In the genomic region with DNA sequence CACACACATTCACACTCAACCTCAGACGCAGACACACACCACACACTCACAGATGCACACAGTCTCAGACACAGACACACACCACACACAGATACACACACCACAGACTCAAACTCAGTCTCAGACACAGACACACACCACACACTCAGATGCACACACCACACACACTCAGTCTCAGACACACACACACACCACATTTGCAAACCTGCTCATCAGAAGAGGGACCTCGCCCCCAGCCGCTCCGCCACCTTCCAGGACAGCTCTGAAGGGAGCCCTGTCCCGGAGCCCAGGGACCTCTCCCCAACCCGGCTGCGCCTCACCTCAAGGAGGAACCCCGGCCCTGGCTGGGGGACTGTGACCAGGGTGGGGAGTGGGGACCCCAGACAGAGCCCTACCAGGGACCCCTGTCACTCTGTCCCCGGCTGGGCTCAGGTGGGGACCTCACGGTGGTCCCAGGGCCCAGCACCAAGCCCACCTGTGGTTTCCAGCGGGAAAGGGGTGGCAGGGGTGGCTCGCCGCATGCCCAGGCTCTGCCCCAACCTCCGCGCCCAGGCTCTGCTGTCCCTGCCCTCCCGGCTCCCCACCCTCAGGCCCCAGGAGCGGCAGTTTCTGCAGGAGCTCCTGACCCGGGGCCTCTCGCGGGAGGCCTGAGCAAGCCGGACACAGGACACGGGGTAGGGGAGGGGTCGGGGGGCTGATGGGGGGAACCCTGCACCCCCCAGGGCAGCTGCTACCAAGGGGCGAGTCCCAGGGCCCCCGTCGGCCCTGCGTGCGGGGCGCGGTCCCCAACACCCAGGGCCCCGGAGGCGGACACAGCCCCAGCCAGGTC, we compare ENCODE assay signal across 9 cellular contexts. TPM values are rescaled to one million over a fixed set of nuclear protein-coding genes. Genes with fewer than 3 reads are reported as not detected.
DNase-seq lines count a peak whose midpoint lies in the region; ATAC-seq and TF ChIP-seq lines count a peak whose summit lies in the region.
"Had no signal": no experiment of that assay in that cellular context is flagged by ENCODE, and none has a peak within 500 bp of the region (broad histone marks: within the 10 kb centered on the region; RNA-seq: fewer than 3 reads in every experiment).

No MANE protein-coding gene starts in this region.

- intact Hi-C loops in colonic mucosa (cut with DNase I): loop anchor here (5.0 kb wide), 1 partner anchor 115 kb away; a partner anchor contains a TSS
- intact Hi-C loops in aorta (cut with DNase I): loop anchor here in 1 of 2 donors (5.0 kb wide), 1 partner anchor 35 kb away; no protein-coding TSS in a partner anchor

- 16% methylated on average over 26 to 32 of the region's 32 CpGs for WGBS in aorta, 2 donors

- H3K9me3 Mint-ChIP-seq in activated naive CD4-positive, alpha-beta T cell treated with anti-CD3 and anti-CD28 coated beads, Interleukin-2, amount 50 U/mL, for 24 hours: peaks cover 1% of the 10 kb centered on the region

- no peaks in the 10 kb centered on the region for H3K36me3 ChIP-seq in colonic mucosa
- no peaks in the 10 kb centered on the region for H3K36me3 ChIP-seq in aorta (ENCODE audit: control insufficient read depth in 1 of 2, insufficient read depth in 2 of 2, low read length in 1 of 2)

- no peaks in the 10 kb centered on the region for H3K4me1 ChIP-seq in colonic mucosa
- H3K4me1 ChIP-seq in aorta (ENCODE audit: control insufficient read depth in 1 of 2, insufficient read depth in 2 of 2, low read length in 2 of 2): no peaks in the 10 kb centered on the region

- H3K27me3 ChIP-seq in colonic mucosa (peaks cover 22% of the 10 kb centered on the region), aorta (ENCODE audit: control insufficient read depth in 1 of 2, insufficient read depth in 2 of 2, low read length in 1 of 2) (no peaks in the 10 kb centered on the region)

- peak overlapping the region; percentile 34 to 64 for H3K9ac ChIP-seq in colonic mucosa (ENCODE audit: low read depth in 2 of 2, low read length in 2 of 2)

- H3K27me3 Mint-ChIP-seq in activated naive CD4-positive, alpha-beta T cell treated with anti-CD3 and anti-CD28 coated beads, Interleukin-2, amount 50 U/mL, for 24 hours: peaks cover 14% of the 10 kb centered on the region

- DNase-seq in activated naive CD4-positive, alpha-beta T cell treated with anti-CD3 and anti-CD28 coated beads, Interleukin-2, amount 50 U/mL, for 16 hours: no peak
- DNase-seq in colonic mucosa (peak; percentile 17), mucosa of gallbladder (ENCODE audit: low spot score) (peak; percentile 9), aorta (peak; percentile 58 to 77), HPDE6-E6E7 (ENCODE audit: extremely low spot score) (no peak), GM20000 (ENCODE audit: low spot score) (no peak), NCI-H146 (lab: John Stamatoyannopoulos, UW) (no peak)
- DNase-seq: GF-D8 had no signal

- no peak overlapping the region for H3K27ac Mint-ChIP-seq in activated naive CD4-positive, alpha-beta T cell treated with anti-CD3 and anti-CD28 coated beads, Interleukin-2, amount 50 U/mL, for 24 hours

- peaks cover under 1% of the 10 kb centered on the region for H3K36me3 Mint-ChIP-seq in activated naive CD4-positive, alpha-beta T cell treated with anti-CD3 and anti-CD28 coated beads, Interleukin-2, amount 50 U/mL, for 24 hours

- H3K4me3 Mint-ChIP-seq in activated naive CD4-positive, alpha-beta T cell treated with anti-CD3 and anti-CD28 coated beads, Interleukin-2, amount 50 U/mL, for 24 hours: peak overlapping the region; percentile 49

- H3K27ac ChIP-seq in colonic mucosa (peak overlapping the region; percentile 75), aorta (ENCODE audit: low read depth in 1 of 2, low read length in 2 of 2) (peak overlapping the region; percentile 29 to 89)

- TF ChIP-seq CTCF in colonic mucosa (IDR thresholded peaks at IDR 0.05) (no peak), GM20000 (IDR thresholded peaks at IDR 0.05; ENCODE audit: extremely low read depth, missing control alignments) (no peak)

- H3K9me3 ChIP-seq in colonic mucosa: no peaks in the 10 kb centered on the region
- no peaks in the 10 kb centered on the region for H3K9me3 ChIP-seq in aorta (ENCODE audit: control insufficient read depth, low read length)

- H3K4me1 Mint-ChIP-seq in activated naive CD4-positive, alpha-beta T cell treated with anti-CD3 and anti-CD28 coated beads, Interleukin-2, amount 50 U/mL, for 24 hours: peaks cover 3% of the 10 kb centered on the region

- peak; percentile 8 for ATAC-seq in aorta (ENCODE audit: low FRiP score)

- H3K4me3 ChIP-seq in colonic mucosa: peak overlapping the region; percentile 45
- peak overlapping the region; percentile 84 to 98 for H3K4me3 ChIP-seq in aorta (ENCODE audit: low read length in 2 of 2)

RNA-seq across cellular contexts. Expression of a gene that starts 0.7 kb away (rescaled TPM):
- total RNA-seq in colonic mucosa: 100 to 1,000 TPM in 1 of 2 donors, 10 to 100 TPM in 1; 55.7 to 190 TPM
- 1,004 TPM for total RNA-seq in mucosa of gallbladder
- 1,000 to 10,000 TPM; 1,386 to 1,431 TPM for total RNA-seq in aorta
- polyA plus RNA-seq in aorta: 1,000 to 10,000 TPM in 1 of 2 donors, 100 to 1,000 TPM in 1; 335 to 3,611 TPM

RNA-seq across cellular contexts. Expression of a gene that starts 58.2 kb away (rescaled TPM):
- 1 to 10 TPM in 1 of 2 donors, under 1 TPM in 1; 0.45 to 4.2 TPM for total RNA-seq in colonic mucosa
- total RNA-seq in mucosa of gallbladder: 1.3 TPM
- total RNA-seq in aorta: 1 to 10 TPM; 1.1 to 2.6 TPM
- 1 to 10 TPM in 1 of 2 donors, under 1 TPM in 1; 0.50 to 8.7 TPM for polyA plus RNA-seq in aorta

Comparison
In these comparisons a context has a peak if more than half of its experiments do, and no peak if none do; other contexts are left out.
1. DNase-seq: peak in colonic mucosa (single experiment), mucosa of gallbladder (single experiment) and aorta (2 of 2); none in activated naive CD4-positive, alpha-beta T cell treated with anti-CD3 and anti-CD28 coated beads, Interleukin-2, amount 50 U/mL, for 16 hours (single experiment), HPDE6-E6E7 (single experiment), GM20000 (single experiment) and NCI-H146 (single experiment).